ENCODE assay signal across 29 cellular contexts in the genomic region with DNA sequence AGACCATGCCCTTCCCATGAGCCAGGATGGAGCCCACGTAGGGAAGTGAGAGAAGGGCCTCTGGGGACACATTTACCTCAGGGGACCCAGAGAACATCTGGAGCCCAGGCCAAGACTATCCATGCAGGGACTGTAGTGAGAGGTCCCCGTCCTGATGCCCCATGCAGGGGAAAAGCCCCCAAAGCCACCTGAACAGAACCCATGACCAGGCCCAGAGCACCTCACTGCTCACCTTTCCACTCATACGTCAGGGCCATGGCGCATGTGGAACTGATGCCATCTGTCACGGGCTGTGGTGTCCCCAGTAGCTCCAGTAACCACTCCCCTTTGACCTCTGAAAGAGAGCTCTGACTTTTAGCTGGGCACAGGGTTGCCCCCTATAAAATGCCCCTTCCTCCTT.
"Had no signal": no experiment of that assay in that cellular context is flagged by ENCODE, and none has a peak within 500 bp of the region (broad histone marks: within the 10 kb centered on the region; RNA-seq: fewer than 3 reads in every experiment).

No MANE protein-coding gene starts in this region.

- H3K4me1 ChIP-seq: ascending aorta, esophagus squamous epithelium, pancreas, psoas muscle, sigmoid colon, thyroid gland, upper lobe of left lung had no signal

- H3K36me3 ChIP-seq: ascending aorta, esophagus squamous epithelium, pancreas, sigmoid colon, thyroid gland, upper lobe of left lung had no signal

- DNase-seq: activated CD4-positive, alpha-beta memory T cell treated with anti-CD3 and anti-CD28 coated beads for 36 hours; activated CD4-positive, alpha-beta T cell treated with anti-CD3 and anti-CD28 coated beads, Interleukin-2, amount 10 ng/mL, durations not matched to agents 24 days and 14 days; activated gamma-delta T cell; activated naive CD4-positive, alpha-beta T cell treated with anti-CD3 and anti-CD28 coated beads, Interleukin-2, amount 10 ng/mL, durations not matched to agents 7 days and 5 days; activated naive CD8-positive, alpha-beta T cell treated with anti-CD3 and anti-CD28 coated beads, Interleukin-2, amount 10 ng/mL, durations not matched to agents 7 days and 5 days; activated T-cell treated with anti-CD3 and anti-CD28 coated beads for 4 hours; caudate nucleus; esophagus squamous epithelium; foreskin melanocyte; left ventricle myocardium superior; psoas muscle; SK-N-SH; small intestine; stimulated activated CD4-positive, alpha-beta T cell treated with anti-CD3 and anti-CD28 coated beads, Interleukin-1b, Interleukin-23, amount 100 ng/mL, for 48 hours; stimulated activated CD4-positive, alpha-beta T cell treated with anti-CD3 and anti-CD28 coated beads, Interleukin-4, amount 100 ng/mL, for 4 hours; stimulated activated CD8-positive, alpha-beta memory T cell treated with anti-CD3 and anti-CD28 coated beads, Interleukin-4, amount 100 ng/mL, for 48 hours; stimulated activated naive CD8-positive, alpha-beta T cell treated with anti-CD3 and anti-CD28 coated beads, Interleukin-15, amount 100 ng/mL, for 72 hours; substantia nigra; SW 1271; T-helper 9 cell; thyroid gland; upper lobe of left lung had no signal

- H3K4me3 ChIP-seq: ascending aorta, esophagus squamous epithelium, pancreas, psoas muscle, sigmoid colon, thyroid gland, upper lobe of left lung had no signal

- H3K27me3 ChIP-seq: ascending aorta, pancreas, thyroid gland, upper lobe of left lung had no signal

- H3K27ac ChIP-seq: ascending aorta, epithelial cell of prostate, esophagus squamous epithelium, pancreas, psoas muscle, sigmoid colon, thyroid gland, upper lobe of left lung, VCaP had no signal

- H3K9me3 ChIP-seq: ascending aorta, esophagus squamous epithelium, pancreas, psoas muscle, sigmoid colon, SK-N-SH, thyroid gland, upper lobe of left lung had no signal

- ATAC-seq: activated CD4-positive, CD25-positive, alpha-beta regulatory T cell treated with anti-CD3 and anti-CD28 coated beads, Interleukin-2, amount 50 U/mL, for 24 hours; left ventricle myocardium superior; pancreas; psoas muscle; stimulated activated memory B cell treated with anti-CD40 and anti-IgM and Interleukin-4, amounts not matched to agents 10 μg/mL and 1 μg/mL and 100 μg/mL, for 72 hours; stimulated activated naive CD8-positive, alpha-beta T cell treated with anti-CD3 and anti-CD28 coated beads, Interleukin-15, amount 100 ng/mL, for 72 hours had no signal
